ENCODE assay signal across 8 cellular contexts in the genomic region with DNA sequence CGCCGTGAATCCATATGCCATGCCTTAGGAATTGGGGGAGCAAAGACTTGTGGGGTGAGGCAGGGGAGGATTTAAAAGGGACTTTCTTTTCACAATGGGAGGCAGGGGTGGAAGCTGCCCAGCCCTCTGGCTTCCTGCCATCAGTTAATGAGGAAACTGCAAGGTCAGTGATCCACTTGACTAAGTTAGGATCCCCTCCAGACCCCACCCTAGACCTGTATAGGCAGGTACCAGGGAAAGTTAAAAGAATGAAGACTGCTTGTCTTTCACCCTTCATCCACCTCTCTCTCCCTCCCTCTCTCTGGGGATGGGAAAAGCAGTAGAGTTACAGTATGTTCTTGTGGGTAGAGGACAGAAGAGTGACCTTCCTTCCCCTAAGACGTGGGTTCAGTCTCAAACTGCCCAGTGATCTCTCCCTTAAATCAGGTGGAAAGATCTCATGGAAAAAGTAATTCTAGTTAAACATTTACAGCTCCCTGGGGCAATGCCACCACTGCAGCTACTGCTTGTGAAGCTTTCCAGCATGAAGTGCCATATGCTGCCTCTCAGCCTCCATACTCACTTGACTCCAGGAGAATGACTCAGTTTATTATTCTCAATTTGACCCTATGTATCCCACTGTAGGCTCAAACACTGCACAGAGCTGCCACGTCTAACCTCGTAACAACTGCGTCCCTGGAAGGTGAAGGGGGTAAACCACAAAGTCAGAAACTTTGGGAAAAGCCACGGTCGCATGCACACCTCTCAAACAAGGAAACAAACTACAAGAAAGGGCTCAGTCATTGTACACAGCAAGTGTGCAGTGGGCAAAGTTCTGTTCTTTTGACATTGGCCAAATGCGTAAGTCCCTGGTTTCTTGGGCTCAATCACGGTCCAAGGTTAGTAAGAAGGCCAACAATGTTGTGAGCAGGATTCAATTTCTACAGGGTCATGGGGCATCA. TPM values are rescaled to one million over a fixed set of nuclear protein-coding genes. Genes with fewer than 3 reads are reported as not detected.
DNase-seq lines count a peak whose midpoint lies in the region; ATAC-seq and TF ChIP-seq lines count a peak whose summit lies in the region.

No MANE protein-coding gene starts in this region.

- RAD21 ChIA-PET in HCT116 (lab: Charles Lee; ENCODE audit: low non-redundant PET in 1 of 2, low total read pairs in 2 of 2, uncharacterized antibody in 2 of 2, unreplicated experiment in 2 of 2): interaction anchor here in 1 of 2 experiments (0.7 kb wide), 1 partner anchor 99 kb away, joined by 3 read pairs; no protein-coding TSS in a partner anchor

- peaks cover 8% of the 10 kb centered on the region for H3K36me3 Mint-ChIP-seq in WTC11

- no peak overlapping the region for H3K27ac Mint-ChIP-seq in WTC11

- H3K79me2 ChIP-seq in HCT116 (ENCODE audit: insufficient read depth, low read length) (peaks cover 8% of the 10 kb centered on the region; the same call in 1 of the 2 replicates), hepatocyte (peaks cover 18% of the 10 kb centered on the region)

- H3K4me1 ChIP-seq in HCT116 (ENCODE audit: control insufficient read depth in 1 of 2, insufficient read depth in 2 of 2, low read length in 2 of 2) (peaks cover 4 to 9% of the 10 kb centered on the region in 2 experiments; a peak in 2 of 4 replicates), hepatocyte (ENCODE audit: insufficient read depth) (peaks cover 7% of the 10 kb centered on the region)

- H3K4me2 ChIP-seq in HCT116 (ENCODE audit: low read length) (peak overlapping the region; percentile 85), hepatocyte (peak overlapping the region; percentile 90)

- TF ChIP-seq POLR2A in HCT116 (IDR thresholded peaks at IDR 0.05; ENCODE audit: borderline replicate concordance, extremely low read depth, insufficient read depth, insufficient read length): no peak

- H3K36me3 ChIP-seq in HCT116 (ENCODE audit: control insufficient read depth in 1 of 2, insufficient read depth in 2 of 2, low read length in 2 of 2): no peaks in the 10 kb centered on the region
- H3K36me3 ChIP-seq in hepatocyte (replicated peaks; ENCODE audit: insufficient read depth, low read depth): no peaks in the 10 kb centered on the region

- DNase-seq in HCT116 (ENCODE audit: low read depth, low spot score) (no peak), WTC11 (ENCODE audit: low spot score) (no peak), hepatocyte (ENCODE audit: low spot score) (peak; percentile 65), NCI-H526 (lab: John Stamatoyannopoulos, UW) (no peak), NCI-H1930 (lab: John Stamatoyannopoulos, UW) (no peak), GM13976 (ENCODE audit: low spot score) (no peak)

- H3K9ac ChIP-seq in HCT116 (ENCODE audit: low read length): peak overlapping the region; percentile 83

- peaks cover 25% of the 10 kb centered on the region for H3K27me3 Mint-ChIP-seq in WTC11 (ENCODE audit: low read depth)

- H4K20me1 ChIP-seq in HCT116 (ENCODE audit: insufficient read depth): no peaks in the 10 kb centered on the region
- no peaks in the 10 kb centered on the region for H4K20me1 ChIP-seq in hepatocyte (ENCODE audit: insufficient read depth, poor library complexity, severe bottlenecking)

- H2AFZ ChIP-seq in HCT116 (ENCODE audit: low read depth, low read length, poor library complexity, severe bottlenecking): no peak overlapping the region
- H2AFZ ChIP-seq in hepatocyte: no peak overlapping the region

- CTCF ChIA-PET in HCT116 (lab: Charles Lee): interaction anchor here (1.5 kb wide), 1 partner anchor 27 kb away, joined by 4 read pairs; the partner anchor contains the start of gene BECN1
- CTCF ChIA-PET in WTC11 (lab: Charles Lee): interaction anchor here (0.5 to 2.2 kb wide), 4 partner anchors 23 to 240 kb away, joined by 5 to 19 read pairs (median 13); partner anchors contain the start of gene BECN1

- H3K27me3 ChIP-seq in HCT116 (ENCODE audit: insufficient read depth, low read length) (no peaks in the 10 kb centered on the region), hepatocyte (no peaks in the 10 kb centered on the region)

- H3K4me3 ChIP-seq in HCT116 (replicated peaks in 1 of 2; ENCODE audit: low read depth in 1 of 2, low read length in 2 of 2) (peak overlapping the region; percentile 83 to 88), hepatocyte (peak overlapping the region; percentile 45), skin epidermis (peak overlapping the region; percentile 69 to 93 (median 79))

- H3K9me3 Mint-ChIP-seq in WTC11: peaks cover 6% of the 10 kb centered on the region

- TF ChIP-seq CTCF in HCT116 (IDR thresholded peaks at IDR 0.05 in 2 of 3, conservative IDR thresholded peaks at IDR 0.05 in 1 of 3; ENCODE audit: borderline replicate concordance in 1 of 3, insufficient read depth in 1 of 3, low read depth in 2 of 3, low read length in 2 of 3) (no peak), WTC11 (IDR thresholded peaks at IDR 0.05) (no peak), hepatocyte (IDR thresholded peaks at IDR 0.05; ENCODE audit: poor library complexity) (no peak), GM13976 (IDR thresholded peaks at IDR 0.05; ENCODE audit: borderline replicate concordance, control extremely low read depth, extremely low read depth, insufficient read depth, missing control alignments) (no peak)

- in situ Hi-C loops in GM13976 (cut with MboI; ENCODE audit: low sequenced_read_pairs, unreplicated experiment): no loop called here

- H3K9me3 ChIP-seq in HCT116 (ENCODE audit: control insufficient read depth in 1 of 2, insufficient read depth in 1 of 2, low read depth in 1 of 2, low read length in 2 of 2) (no peaks in the 10 kb centered on the region), hepatocyte (ENCODE audit: low read depth) (no peaks in the 10 kb centered on the region)

- 81% methylated on average over 10 of the region's 10 CpGs for WGBS in hepatocyte (ENCODE audit: low lambda C conversion rate, missing lambda C conversion rate)

- ATAC-seq in HCT116 (no peak), WTC11 (no peak), HG02571 (IDR thresholded peaks at IDR 0.05; ENCODE audit: unreplicated experiment) (no peak)

- POLR2A ChIA-PET in HCT116 (lab: Charles Lee) (no interaction called here), WTC11 (lab: Charles Lee) (interaction anchor here (0.6 to 1.2 kb wide), 2 partner anchors 17 to 76 kb away, joined by 3 read pairs; partner anchors contain the start of gene WNK4)

- BruUV-seq in HCT116 (replicated peaks; lab: Mats Ljungman, UMichigan): TSS peak; percentile 82

- no peak for TF ChIP-seq RAD21 in HCT116 (IDR thresholded peaks at IDR 0.05; ENCODE audit: low read depth)

- H3K27ac ChIP-seq in HCT116 (ENCODE audit: low read depth, low read length): no peak overlapping the region
- peak overlapping the region; percentile 89 for H3K27ac ChIP-seq in hepatocyte
- H3K27ac ChIP-seq in skin epidermis: peak overlapping the region in 9 of 21 experiments; percentile 65 to 85 (median 79)

- no peaks in the 10 kb centered on the region for H3K9me2 ChIP-seq in HCT116 (ENCODE audit: insufficient read depth)
- no peaks in the 10 kb centered on the region for H3K9me2 ChIP-seq in hepatocyte (replicated peaks; ENCODE audit: insufficient read depth)

- H3K4me3 Mint-ChIP-seq in WTC11: peak overlapping the region; percentile 94

- peaks cover 6% of the 10 kb centered on the region; the same call in 1 of the 2 replicates for H3K4me1 Mint-ChIP-seq in WTC11

- intact Hi-C loops in HCT116 (cut with micrococcal nuclease): no loop called here

TF ChIP-seq in WTC11, 78 proteins besides CTCF, POLR2A, EP300 and RAD21:
- TF ChIP-seq ZNF138 (CRISPR knock-in tag; conservative IDR thresholded peaks at IDR 0.05) (no peak), USF1 (CRISPR knock-in tag; IDR thresholded peaks at IDR 0.05) (no peak)
- TF ChIP-seq, protein P1, sequence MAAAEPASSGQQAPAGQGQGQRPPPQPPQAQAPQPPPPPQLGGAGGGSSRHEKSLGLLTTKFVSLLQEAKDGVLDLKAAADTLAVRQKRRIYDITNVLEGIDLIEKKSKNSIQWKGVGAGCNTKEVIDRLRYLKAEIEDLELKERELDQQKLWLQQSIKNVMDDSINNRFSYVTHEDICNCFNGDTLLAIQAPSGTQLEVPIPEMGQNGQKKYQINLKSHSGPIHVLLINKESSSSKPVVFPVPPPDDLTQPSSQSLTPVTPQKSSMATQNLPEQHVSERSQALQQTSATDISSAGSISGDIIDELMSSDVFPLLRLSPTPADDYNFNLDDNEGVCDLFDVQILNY (CRISPR knock-in tag; IDR thresholded peaks at IDR 0.05): no peak

RNA-seq across cellular contexts. Expression of gene COA3, which starts 1.2 kb away (rescaled TPM):
- 37.1 TPM for total RNA-seq in HCT116 (2021; ENCODE audit: unreplicated experiment)
- 41.4 and 44.5 TPM in 2 replicates for polyA plus RNA-seq in HCT116 (2012)
- 54.2 to 65.2 TPM (median 60.9 TPM) in 3 replicates for total RNA-seq in WTC11 (2021)
- total RNA-seq in hepatocyte: 117 and 133 TPM in 2 replicates
- 219 and 252 TPM in 2 replicates for polyA plus RNA-seq in hepatocyte

RNA-seq across cellular contexts. Expression of gene CNTD1, which starts 1.3 kb away (rescaled TPM):
- total RNA-seq in HCT116 (2021; ENCODE audit: unreplicated experiment) (not detected), WTC11 (2021) (not detected in 3 replicates), hepatocyte (0.08 and 1.2 TPM in 2 replicates)
- polyA plus RNA-seq in HCT116 (2012): 0.34 and 0.43 TPM in 2 replicates
- 1.5 and 2.4 TPM in 2 replicates for polyA plus RNA-seq in hepatocyte

RNA-seq across cellular contexts. Expression of gene WNK4, which starts 16.9 kb away (rescaled TPM):
- total RNA-seq in HCT116 (2021; ENCODE audit: unreplicated experiment): 4.5 TPM
- 2.5 and 2.7 TPM in 2 replicates for polyA plus RNA-seq in HCT116 (2012)
- 1.4 to 1.7 TPM (median 1.5 TPM) in 3 replicates for total RNA-seq in WTC11 (2021)
- total RNA-seq in hepatocyte: 1.0 and 1.5 TPM in 2 replicates
- polyA plus RNA-seq in hepatocyte: 1.7 and 2.2 TPM in 2 replicates

RNA-seq across cellular contexts. Expression of gene VPS25, which starts 24.1 kb away (rescaled TPM):
- total RNA-seq in HCT116 (2021; ENCODE audit: unreplicated experiment) (57.0 TPM), WTC11 (2021) (98.6 to 103 TPM (median 101 TPM) in 3 replicates), hepatocyte (89.9 and 107 TPM in 2 replicates)
- 59.3 and 61.8 TPM in 2 replicates for polyA plus RNA-seq in HCT116 (2012)
- polyA plus RNA-seq in hepatocyte: 121 and 125 TPM in 2 replicates

RNA-seq across cellular contexts. Expression of gene BECN1, which starts 26.7 kb away (rescaled TPM):
- total RNA-seq in HCT116 (2021; ENCODE audit: unreplicated experiment): 84.3 TPM
- polyA plus RNA-seq in HCT116 (2012): 71.5 and 73.5 TPM in 2 replicates
- 51.8 to 59.2 TPM (median 54.7 TPM) in 3 replicates for total RNA-seq in WTC11 (2021)
- total RNA-seq in hepatocyte: 68.7 and 73.4 TPM in 2 replicates
- polyA plus RNA-seq in hepatocyte: 70.4 and 75.2 TPM in 2 replicates
